ENCODE assay signal across 1 cellular context in the genomic region with DNA sequence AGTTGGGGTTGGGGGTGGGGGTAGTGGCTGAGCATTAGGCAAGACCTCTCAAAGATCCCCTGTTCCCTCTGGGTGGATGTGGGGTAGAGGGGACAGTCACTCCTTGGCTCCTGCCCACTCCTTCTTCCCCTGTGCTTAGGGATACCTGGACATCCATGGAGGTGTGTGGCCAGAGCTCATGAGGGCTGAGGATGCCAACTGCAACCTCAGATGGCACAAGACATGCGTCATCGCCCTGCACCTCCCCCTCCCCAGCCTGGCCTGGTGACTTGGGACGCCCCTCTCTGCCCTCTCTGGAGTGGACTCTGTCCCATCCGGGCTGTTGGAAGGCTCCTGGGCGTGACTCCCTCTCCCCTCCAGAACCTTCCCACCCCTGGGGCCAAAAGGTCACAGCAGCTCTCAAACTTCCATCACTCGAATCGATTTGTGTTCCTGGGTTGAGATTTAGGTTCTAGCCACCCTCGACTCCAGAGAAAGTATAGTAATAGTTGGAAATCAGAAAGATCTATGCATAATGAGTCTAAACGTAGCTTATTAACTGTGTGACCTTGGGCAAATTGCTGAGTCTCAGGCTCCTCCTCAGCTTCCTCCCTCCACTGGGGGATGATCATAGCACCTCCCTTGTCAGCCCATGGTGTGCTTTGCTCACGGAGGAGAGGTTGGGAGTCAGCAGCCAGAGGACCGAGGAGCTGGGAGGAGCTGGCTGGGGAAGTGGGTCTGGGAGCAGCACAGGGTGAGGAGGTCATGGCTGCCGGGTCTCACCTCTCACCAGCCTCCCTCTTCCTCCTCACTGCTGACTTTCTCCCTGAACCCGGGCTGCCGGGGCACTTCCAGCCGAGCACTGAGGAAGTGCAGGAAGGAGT.
TF ChIP-seq lines count a peak whose summit lies in the region.

No MANE protein-coding gene starts in this region.

TF ChIP-seq in K562, 482 proteins besides CTCF, POLR2A, EP300 and RAD21 (continued from another document and continues in another):
- TF ChIP-seq, protein P1, sequence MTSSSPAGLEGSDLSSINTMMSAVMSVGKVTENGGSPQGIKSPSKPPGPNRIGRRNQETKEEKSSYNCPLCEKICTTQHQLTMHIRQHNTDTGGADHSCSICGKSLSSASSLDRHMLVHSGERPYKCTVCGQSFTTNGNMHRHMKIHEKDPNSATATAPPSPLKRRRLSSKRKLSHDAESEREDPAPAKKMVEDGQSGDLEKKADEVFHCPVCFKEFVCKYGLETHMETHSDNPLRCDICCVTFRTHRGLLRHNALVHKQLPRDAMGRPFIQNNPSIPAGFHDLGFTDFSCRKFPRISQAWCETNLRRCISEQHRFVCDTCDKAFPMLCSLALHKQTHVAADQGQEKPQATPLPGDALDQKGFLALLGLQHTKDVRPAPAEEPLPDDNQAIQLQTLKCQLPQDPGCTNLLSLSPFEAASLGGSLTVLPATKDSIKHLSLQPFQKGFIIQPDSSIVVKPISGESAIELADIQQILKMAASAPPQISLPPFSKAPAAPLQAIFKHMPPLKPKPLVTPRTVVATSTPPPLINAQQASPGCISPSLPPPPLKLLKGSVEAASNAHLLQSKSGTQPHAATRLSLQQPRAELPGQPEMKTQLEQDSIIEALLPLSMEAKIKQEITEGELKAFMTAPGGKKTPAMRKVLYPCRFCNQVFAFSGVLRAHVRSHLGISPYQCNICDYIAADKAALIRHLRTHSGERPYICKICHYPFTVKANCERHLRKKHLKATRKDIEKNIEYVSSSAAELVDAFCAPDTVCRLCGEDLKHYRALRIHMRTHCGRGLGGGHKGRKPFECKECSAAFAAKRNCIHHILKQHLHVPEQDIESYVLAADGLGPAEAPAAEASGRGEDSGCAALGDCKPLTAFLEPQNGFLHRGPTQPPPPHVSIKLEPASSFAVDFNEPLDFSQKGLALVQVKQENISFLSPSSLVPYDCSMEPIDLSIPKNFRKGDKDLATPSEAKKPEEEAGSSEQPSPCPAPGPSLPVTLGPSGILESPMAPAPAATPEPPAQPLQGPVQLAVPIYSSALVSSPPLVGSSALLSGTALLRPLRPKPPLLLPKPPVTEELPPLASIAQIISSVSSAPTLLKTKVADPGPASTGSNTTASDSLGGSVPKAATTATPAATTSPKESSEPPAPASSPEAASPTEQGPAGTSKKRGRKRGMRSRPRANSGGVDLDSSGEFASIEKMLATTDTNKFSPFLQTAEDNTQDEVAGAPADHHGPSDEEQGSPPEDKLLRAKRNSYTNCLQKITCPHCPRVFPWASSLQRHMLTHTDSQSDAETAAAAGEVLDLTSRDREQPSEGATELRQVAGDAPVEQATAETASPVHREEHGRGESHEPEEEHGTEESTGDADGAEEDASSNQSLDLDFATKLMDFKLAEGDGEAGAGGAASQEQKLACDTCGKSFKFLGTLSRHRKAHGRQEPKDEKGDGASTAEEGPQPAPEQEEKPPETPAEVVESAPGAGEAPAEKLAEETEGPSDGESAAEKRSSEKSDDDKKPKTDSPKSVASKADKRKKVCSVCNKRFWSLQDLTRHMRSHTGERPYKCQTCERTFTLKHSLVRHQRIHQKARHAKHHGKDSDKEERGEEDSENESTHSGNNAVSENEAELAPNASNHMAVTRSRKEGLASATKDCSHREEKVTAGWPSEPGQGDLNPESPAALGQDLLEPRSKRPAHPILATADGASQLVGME (CRISPR knock-in tag; IDR thresholded peaks at IDR 0.05), result peak; percentile 56; the same call in 1 of the 2 replicates
- TF ChIP-seq LEF1 (IDR thresholded peaks at IDR 0.05), result peak; percentile 15; the same call in 1 of the 2 replicates
- TF ChIP-seq FOS (IDR thresholded peaks at IDR 0.05; ENCODE audit: extremely low read depth, insufficient read length), result no peak
- peak; percentile 21; the same call in 1 of the 2 replicates for TF ChIP-seq MYNN (IDR thresholded peaks at IDR 0.05)
- no peak for TF ChIP-seq MYNN (CRISPR knock-in tag; IDR thresholded peaks at IDR 0.05)
- TF ChIP-seq, protein P2, sequence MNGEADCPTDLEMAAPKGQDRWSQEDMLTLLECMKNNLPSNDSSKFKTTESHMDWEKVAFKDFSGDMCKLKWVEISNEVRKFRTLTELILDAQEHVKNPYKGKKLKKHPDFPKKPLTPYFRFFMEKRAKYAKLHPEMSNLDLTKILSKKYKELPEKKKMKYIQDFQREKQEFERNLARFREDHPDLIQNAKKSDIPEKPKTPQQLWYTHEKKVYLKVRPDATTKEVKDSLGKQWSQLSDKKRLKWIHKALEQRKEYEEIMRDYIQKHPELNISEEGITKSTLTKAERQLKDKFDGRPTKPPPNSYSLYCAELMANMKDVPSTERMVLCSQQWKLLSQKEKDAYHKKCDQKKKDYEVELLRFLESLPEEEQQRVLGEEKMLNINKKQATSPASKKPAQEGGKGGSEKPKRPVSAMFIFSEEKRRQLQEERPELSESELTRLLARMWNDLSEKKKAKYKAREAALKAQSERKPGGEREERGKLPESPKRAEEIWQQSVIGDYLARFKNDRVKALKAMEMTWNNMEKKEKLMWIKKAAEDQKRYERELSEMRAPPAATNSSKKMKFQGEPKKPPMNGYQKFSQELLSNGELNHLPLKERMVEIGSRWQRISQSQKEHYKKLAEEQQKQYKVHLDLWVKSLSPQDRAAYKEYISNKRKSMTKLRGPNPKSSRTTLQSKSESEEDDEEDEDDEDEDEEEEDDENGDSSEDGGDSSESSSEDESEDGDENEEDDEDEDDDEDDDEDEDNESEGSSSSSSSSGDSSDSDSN (IDR thresholded peaks at IDR 0.05; ENCODE audit: borderline replicate concordance in 1 of 2, low read depth in 2 of 2, low read length in 2 of 2), result peak; percentile 64 to 69; a peak in 1 of 4 replicates
- peak; percentile 37; the same call in 1 of the 2 replicates for TF ChIP-seq JUND (IDR thresholded peaks at IDR 0.05; ENCODE audit: borderline replicate concordance, low read depth, low read length)
- no peak; the same call in 1 of the 3 replicates for TF ChIP-seq JUND (tag; IDR thresholded peaks at IDR 0.05; ENCODE audit: borderline replicate concordance, low read depth, low read length)
- TF ChIP-seq U2AF2 (optimal IDR thresholded peaks at IDR 0.05; ENCODE audit: low read depth, low read length), result no peak
- TF ChIP-seq, protein P3, sequence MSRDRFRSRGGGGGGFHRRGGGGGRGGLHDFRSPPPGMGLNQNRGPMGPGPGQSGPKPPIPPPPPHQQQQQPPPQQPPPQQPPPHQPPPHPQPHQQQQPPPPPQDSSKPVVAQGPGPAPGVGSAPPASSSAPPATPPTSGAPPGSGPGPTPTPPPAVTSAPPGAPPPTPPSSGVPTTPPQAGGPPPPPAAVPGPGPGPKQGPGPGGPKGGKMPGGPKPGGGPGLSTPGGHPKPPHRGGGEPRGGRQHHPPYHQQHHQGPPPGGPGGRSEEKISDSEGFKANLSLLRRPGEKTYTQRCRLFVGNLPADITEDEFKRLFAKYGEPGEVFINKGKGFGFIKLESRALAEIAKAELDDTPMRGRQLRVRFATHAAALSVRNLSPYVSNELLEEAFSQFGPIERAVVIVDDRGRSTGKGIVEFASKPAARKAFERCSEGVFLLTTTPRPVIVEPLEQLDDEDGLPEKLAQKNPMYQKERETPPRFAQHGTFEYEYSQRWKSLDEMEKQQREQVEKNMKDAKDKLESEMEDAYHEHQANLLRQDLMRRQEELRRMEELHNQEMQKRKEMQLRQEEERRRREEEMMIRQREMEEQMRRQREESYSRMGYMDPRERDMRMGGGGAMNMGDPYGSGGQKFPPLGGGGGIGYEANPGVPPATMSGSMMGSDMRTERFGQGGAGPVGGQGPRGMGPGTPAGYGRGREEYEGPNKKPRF (IDR thresholded peaks at IDR 0.05; ENCODE audit: low read depth, low read length), result no peak
- no peak for TF ChIP-seq ZNF408 (CRISPR knock-in tag; IDR thresholded peaks at IDR 0.05; ENCODE audit: low read depth)
- TF ChIP-seq FOXM1 (IDR thresholded peaks at IDR 0.05; ENCODE audit: low read depth), result no peak
- TF ChIP-seq FOXM1 (CRISPR knock-in tag; IDR thresholded peaks at IDR 0.05; ENCODE audit: low read depth), result 0 out of 2 replicates have a peak, but pooled peaks have one; percentile 32
- TF ChIP-seq, protein P4, sequence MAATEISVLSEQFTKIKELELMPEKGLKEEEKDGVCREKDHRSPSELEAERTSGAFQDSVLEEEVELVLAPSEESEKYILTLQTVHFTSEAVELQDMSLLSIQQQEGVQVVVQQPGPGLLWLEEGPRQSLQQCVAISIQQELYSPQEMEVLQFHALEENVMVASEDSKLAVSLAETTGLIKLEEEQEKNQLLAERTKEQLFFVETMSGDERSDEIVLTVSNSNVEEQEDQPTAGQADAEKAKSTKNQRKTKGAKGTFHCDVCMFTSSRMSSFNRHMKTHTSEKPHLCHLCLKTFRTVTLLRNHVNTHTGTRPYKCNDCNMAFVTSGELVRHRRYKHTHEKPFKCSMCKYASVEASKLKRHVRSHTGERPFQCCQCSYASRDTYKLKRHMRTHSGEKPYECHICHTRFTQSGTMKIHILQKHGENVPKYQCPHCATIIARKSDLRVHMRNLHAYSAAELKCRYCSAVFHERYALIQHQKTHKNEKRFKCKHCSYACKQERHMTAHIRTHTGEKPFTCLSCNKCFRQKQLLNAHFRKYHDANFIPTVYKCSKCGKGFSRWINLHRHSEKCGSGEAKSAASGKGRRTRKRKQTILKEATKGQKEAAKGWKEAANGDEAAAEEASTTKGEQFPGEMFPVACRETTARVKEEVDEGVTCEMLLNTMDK (IDR thresholded peaks at IDR 0.05; ENCODE audit: borderline replicate concordance, insufficient read depth, low read depth, low read length, poor library complexity, severe bottlenecking), result no peak
- TF ChIP-seq, protein P5, sequence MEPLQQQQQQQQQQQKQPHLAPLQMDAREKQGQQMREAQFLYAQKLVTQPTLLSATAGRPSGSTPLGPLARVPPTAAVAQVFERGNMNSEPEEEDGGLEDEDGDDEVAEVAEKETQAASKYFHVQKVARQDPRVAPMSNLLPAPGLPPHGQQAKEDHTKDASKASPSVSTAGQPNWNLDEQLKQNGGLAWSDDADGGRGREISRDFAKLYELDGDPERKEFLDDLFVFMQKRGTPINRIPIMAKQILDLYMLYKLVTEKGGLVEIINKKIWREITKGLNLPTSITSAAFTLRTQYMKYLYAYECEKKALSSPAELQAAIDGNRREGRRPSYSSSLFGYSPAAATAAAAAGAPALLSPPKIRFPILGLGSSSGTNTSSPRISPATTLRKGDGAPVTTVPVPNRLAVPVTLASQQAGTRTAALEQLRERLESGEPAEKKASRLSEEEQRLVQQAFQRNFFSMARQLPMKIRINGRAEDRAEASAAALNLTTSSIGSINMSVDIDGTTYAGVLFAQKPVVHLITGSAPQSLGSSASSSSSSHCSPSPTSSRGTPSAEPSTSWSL (CRISPR knock-in tag; IDR thresholded peaks at IDR 0.05; ENCODE audit: borderline replicate concordance), result no peak
- TF ChIP-seq, protein P6, sequence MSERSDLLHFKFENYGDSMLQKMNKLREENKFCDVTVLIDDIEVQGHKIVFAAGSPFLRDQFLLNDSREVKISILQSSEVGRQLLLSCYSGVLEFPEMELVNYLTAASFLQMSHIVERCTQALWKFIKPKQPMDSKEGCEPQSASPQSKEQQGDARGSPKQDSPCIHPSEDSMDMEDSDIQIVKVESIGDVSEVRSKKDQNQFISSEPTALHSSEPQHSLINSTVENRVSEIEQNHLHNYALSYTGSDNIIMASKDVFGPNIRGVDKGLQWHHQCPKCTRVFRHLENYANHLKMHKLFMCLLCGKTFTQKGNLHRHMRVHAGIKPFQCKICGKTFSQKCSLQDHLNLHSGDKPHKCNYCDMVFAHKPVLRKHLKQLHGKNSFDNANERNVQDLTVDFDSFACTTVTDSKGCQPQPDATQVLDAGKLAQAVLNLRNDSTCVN (CRISPR knock-in tag; IDR thresholded peaks at IDR 0.05), result peak; percentile 26; the same call in 1 of the 2 replicates
- TF ChIP-seq, protein P7, sequence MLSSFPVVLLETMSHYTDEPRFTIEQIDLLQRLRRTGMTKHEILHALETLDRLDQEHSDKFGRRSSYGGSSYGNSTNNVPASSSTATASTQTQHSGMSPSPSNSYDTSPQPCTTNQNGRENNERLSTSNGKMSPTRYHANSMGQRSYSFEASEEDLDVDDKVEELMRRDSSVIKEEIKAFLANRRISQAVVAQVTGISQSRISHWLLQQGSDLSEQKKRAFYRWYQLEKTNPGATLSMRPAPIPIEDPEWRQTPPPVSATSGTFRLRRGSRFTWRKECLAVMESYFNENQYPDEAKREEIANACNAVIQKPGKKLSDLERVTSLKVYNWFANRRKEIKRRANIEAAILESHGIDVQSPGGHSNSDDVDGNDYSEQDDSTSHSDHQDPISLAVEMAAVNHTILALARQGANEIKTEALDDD (IDR thresholded peaks at IDR 0.05), result no peak
- no peak for TF ChIP-seq BRCA1 (IDR thresholded peaks at IDR 0.05)
- no peak for TF ChIP-seq BRCA1 (CRISPR knock-in tag; IDR thresholded peaks at IDR 0.05)
- no peak for TF ChIP-seq CBFA2T2 (conservative IDR thresholded peaks at IDR 0.05)
- TF ChIP-seq, protein P8, sequence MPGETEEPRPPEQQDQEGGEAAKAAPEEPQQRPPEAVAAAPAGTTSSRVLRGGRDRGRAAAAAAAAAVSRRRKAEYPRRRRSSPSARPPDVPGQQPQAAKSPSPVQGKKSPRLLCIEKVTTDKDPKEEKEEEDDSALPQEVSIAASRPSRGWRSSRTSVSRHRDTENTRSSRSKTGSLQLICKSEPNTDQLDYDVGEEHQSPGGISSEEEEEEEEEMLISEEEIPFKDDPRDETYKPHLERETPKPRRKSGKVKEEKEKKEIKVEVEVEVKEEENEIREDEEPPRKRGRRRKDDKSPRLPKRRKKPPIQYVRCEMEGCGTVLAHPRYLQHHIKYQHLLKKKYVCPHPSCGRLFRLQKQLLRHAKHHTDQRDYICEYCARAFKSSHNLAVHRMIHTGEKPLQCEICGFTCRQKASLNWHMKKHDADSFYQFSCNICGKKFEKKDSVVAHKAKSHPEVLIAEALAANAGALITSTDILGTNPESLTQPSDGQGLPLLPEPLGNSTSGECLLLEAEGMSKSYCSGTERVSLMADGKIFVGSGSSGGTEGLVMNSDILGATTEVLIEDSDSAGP (CRISPR knock-in tag; IDR thresholded peaks at IDR 0.05), result no peak
- TF ChIP-seq ATF3 (IDR thresholded peaks at IDR 0.05), result peak; percentile 63
- no peak for TF ChIP-seq ATF3 (CRISPR knock-in tag; conservative IDR thresholded peaks at IDR 0.05)
- TF ChIP-seq, protein P9, sequence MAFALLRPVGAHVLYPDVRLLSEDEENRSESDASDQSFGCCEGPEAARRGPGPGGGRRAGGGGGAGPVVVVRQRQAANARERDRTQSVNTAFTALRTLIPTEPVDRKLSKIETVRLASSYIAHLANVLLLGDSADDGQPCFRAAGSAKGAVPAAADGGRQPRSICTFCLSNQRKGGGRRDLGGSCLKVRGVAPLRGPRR (CRISPR knock-in tag; IDR thresholded peaks at IDR 0.05), result no peak
- TF ChIP-seq EHMT2 (IDR thresholded peaks at IDR 0.05), result no peak
- no peak for TF ChIP-seq SRSF1 (IDR thresholded peaks at IDR 0.05; ENCODE audit: low read depth, low read length)
- TF ChIP-seq NFIC (IDR thresholded peaks at IDR 0.05), result no peak
- TF ChIP-seq SMARCB1 (IDR thresholded peaks at IDR 0.05; ENCODE audit: insufficient read length, low read depth), result no peak
- TF ChIP-seq GATAD2B (IDR thresholded peaks at IDR 0.05; ENCODE audit: borderline replicate concordance), result peak; percentile 43; the same call in 1 of the 2 replicates
- no peak for TF ChIP-seq JUN (IDR thresholded peaks at IDR 0.05; ENCODE audit: borderline replicate concordance, low read depth, low read length)
- peak; percentile 71; the same call in 1 of the 2 replicates for TF ChIP-seq JUN (CRISPR knock-in tag; IDR thresholded peaks at IDR 0.05; ENCODE audit: borderline replicate concordance)
- TF ChIP-seq ZNF76 (CRISPR knock-in tag; IDR thresholded peaks at IDR 0.05; ENCODE audit: borderline replicate concordance), result no peak
- no peak for TF ChIP-seq MXI1 (IDR thresholded peaks at IDR 0.05; ENCODE audit: low read depth, low read length)
